36 cellular contexts compared by ENCODE assay signal in genomic region chr11:39432929-39433328, GRCh38.
"Had no signal": no experiment of that assay in that cellular context is flagged by ENCODE, and none has a peak within 500 bp of the region (broad histone marks: within the 10 kb centered on the region; RNA-seq: fewer than 3 reads in every experiment).

No MANE protein-coding gene starts in this region.

- H3K4me2 ChIP-seq: KMS-11 had no signal

- H3K9ac ChIP-seq: KMS-11 had no signal

- DNase-seq: Karpas-422, Kasumi-1, KBM-7, KG1, MM.1S, MV-4-11, NCI-H1048, NCI-H1092, NCI-H1092 treated with DMSO at 0.1 percent for 48 hours, NCI-H1105, NCI-H1105 treated with DMSO at 0.1 percent for 48 hours, NCI-H1417, NCI-H1417 treated with DMSO at 0.1 percent for 48 hours, NCI-H1436, NCI-H1436 treated with DMSO at 0.1 percent for 48 hours, NCI-H146, NCI-H1694, NCI-H1694 treated with DMSO at 0.1 percent for 48 hours, NCI-H187, NCI-H187 treated with DMSO at 0.1 percent for 48 hours, NCI-H1930, NCI-H2029, NCI-H2029 treated with DMSO at 0.1 percent for 48 hours, NCI-H2081, NCI-H2081 treated with DMSO at 0.1 percent for 48 hours, NCI-H2107, NCI-H2171, NCI-H2171 treated with DMSO at 0.1 percent for 48 hours, NCI-H2227 treated with DMSO at 0.1 percent for 48 hours, NCI-H226, NCI-H345, NCI-H446, NCI-H446 treated with DMSO at 0.1 percent for 48 hours, NCI-H510A, NCI-H510A treated with DMSO at 0.1 percent for 48 hours had no signal

- H3K27ac ChIP-seq: KMS-11 had no signal
